ENCODE assay signal across 9 cellular contexts in genomic region chr10:70441161-70441876, GRCh38. TPM values are rescaled to one million over a fixed set of nuclear protein-coding genes. Genes with fewer than 3 reads are reported as not detected.
DNase-seq lines count a peak whose midpoint lies in the region; ATAC-seq and TF ChIP-seq lines count a peak whose summit lies in the region.
"Had no signal": no experiment of that assay in that cellular context is flagged by ENCODE, and none has a peak within 500 bp of the region (broad histone marks: within the 10 kb centered on the region; RNA-seq: fewer than 3 reads in every experiment).

Gene NODAL (minus strand): TSS chr10:70441681. CDS start chr10:70441667, 14 bp downstream.

- H3K36me3 ChIP-seq in osteoblast (ENCODE audit: insufficient read depth, low read length) (no peaks in the 10 kb centered on the region), PC-3 (ENCODE audit: low read depth, low read length) (no peaks in the 10 kb centered on the region)

- no peaks in the 10 kb centered on the region for H3K9me2 ChIP-seq in PC-3 (replicated peaks; ENCODE audit: low read length)

- no peaks in the 10 kb centered on the region for H3F3A ChIP-seq in PC-3 (ENCODE audit: low read length, unreplicated experiment)

- H3K27me3 ChIP-seq in foreskin keratinocyte (peaks cover 88% of the 10 kb centered on the region), osteoblast (ENCODE audit: insufficient read depth, low read length) (peaks cover 46% of the 10 kb centered on the region), PC-3 (ENCODE audit: low read length) (no peaks in the 10 kb centered on the region)

- no peak for TF ChIP-seq CTCF in GM10266 (IDR thresholded peaks at IDR 0.05; ENCODE audit: control insufficient read depth, insufficient read depth, low read depth, missing control alignments)
- no peak for TF ChIP-seq CTCF in foreskin keratinocyte (conservative IDR thresholded peaks at IDR 0.05)
- no peak for TF ChIP-seq CTCF in osteoblast (IDR thresholded peaks at IDR 0.05; ENCODE audit: extremely low read depth, low read depth, low read length)
- no peak for TF ChIP-seq CTCF in PC-3 (conservative IDR thresholded peaks at IDR 0.05; ENCODE audit: low read depth, low read length)

- no peak within 1 kb of the TSS for H3K9ac ChIP-seq in PC-3 (ENCODE audit: low read length)

- DNase-seq in GM10266 (ENCODE audit: extremely low spot score) (peak; percentile 24), foreskin keratinocyte (no peak), osteoblast (ENCODE audit: insufficient read length, low spot score, missing footprints) (no peak), NCI-H1048 (lab: John Stamatoyannopoulos, UW) (no peak), D341Med (ENCODE audit: low spot score) (no peak), PC-3 (no peak), glomerular visceral epithelial cell (ENCODE audit: extremely low spot score) (no peak)
- no peak for DNase-seq in activated CD4-positive, alpha-beta memory T cell treated with anti-CD3 and anti-CD28 coated beads for 36 hours
- DNase-seq: NCI-H2171 treated with DMSO at 0.1 percent for 48 hours had no signal

- peaks cover 35% of the 10 kb centered on the region for H3K27me3 Mint-ChIP-seq in activated CD4-positive, alpha-beta memory T cell treated with anti-CD3 and anti-CD28 coated beads for 36 hours

- H3K4me2 ChIP-seq in osteoblast (ENCODE audit: insufficient read depth, low read length) (peak within 1 kb of the TSS; percentile 23), PC-3 (ENCODE audit: low read length) (no peak within 1 kb of the TSS)

- H2AFZ ChIP-seq in osteoblast (ENCODE audit: low read length), result no peak within 1 kb of the TSS
- no peak within 1 kb of the TSS for H2AFZ ChIP-seq in PC-3 (ENCODE audit: low read length)

- H3K4me1 ChIP-seq in foreskin keratinocyte (no peaks in the 10 kb centered on the region), osteoblast (ENCODE audit: insufficient read depth, low read length) (peaks cover 3% of the 10 kb centered on the region), PC-3 (ENCODE audit: insufficient read depth, low read length) (no peaks in the 10 kb centered on the region)

- BruUV-seq in PC-3 (replicated peaks; lab: Mats Ljungman, UMichigan), result no TSS peak

- H3K79me2 ChIP-seq in osteoblast (ENCODE audit: insufficient read depth, low read length), result no peaks in the 10 kb centered on the region
- no peaks in the 10 kb centered on the region for H3K79me2 ChIP-seq in PC-3 (ENCODE audit: low read length)

- H3K4me3 Mint-ChIP-seq in activated CD4-positive, alpha-beta memory T cell treated with anti-CD3 and anti-CD28 coated beads for 36 hours, result peak within 1 kb of the TSS; percentile 55

- no peaks in the 10 kb centered on the region for H3K36me3 Mint-ChIP-seq in activated CD4-positive, alpha-beta memory T cell treated with anti-CD3 and anti-CD28 coated beads for 36 hours

- no peak within 1 kb of the TSS for H3K27ac Mint-ChIP-seq in activated CD4-positive, alpha-beta memory T cell treated with anti-CD3 and anti-CD28 coated beads for 36 hours

- POLR2A ChIA-PET in activated CD4-positive, alpha-beta memory T cell treated with anti-CD3 and anti-CD28 coated beads for 36 hours (lab: Charles Lee), result no interaction called here
- POLR2A ChIA-PET in PC-3 (lab: Charles Lee; ENCODE audit: unreplicated experiment), result no interaction called here

- no peaks in the 10 kb centered on the region for H3K9me3 Mint-ChIP-seq in activated CD4-positive, alpha-beta memory T cell treated with anti-CD3 and anti-CD28 coated beads for 36 hours

- ATAC-seq in foreskin keratinocyte (peak; percentile 37), PC-3 (no peak)

- CTCF ChIA-PET in activated CD4-positive, alpha-beta memory T cell treated with anti-CD3 and anti-CD28 coated beads for 36 hours (lab: Charles Lee), result interaction anchor here (1.0 to 1.4 kb wide), 2 partner anchors 20 to 39 kb away, joined by 3 to 5 read pairs; no protein-coding TSS in a partner anchor
- CTCF ChIA-PET in PC-3 (lab: Charles Lee), result no interaction called here

- H3K4me3 ChIP-seq in osteoblast (ENCODE audit: insufficient read depth, low read length) (peak within 1 kb of the TSS; percentile 42), PC-3 (ENCODE audit: low read length) (no peak within 1 kb of the TSS)

- H3K4me1 Mint-ChIP-seq in activated CD4-positive, alpha-beta memory T cell treated with anti-CD3 and anti-CD28 coated beads for 36 hours (ENCODE audit: low read depth), result peaks cover 13% of the 10 kb centered on the region

- intact Hi-C loops in activated CD4-positive, alpha-beta memory T cell treated with anti-CD3 and anti-CD28 coated beads for 36 hours (cut with micrococcal nuclease), result no loop called here
- intact Hi-C loops in PC-3 (cut with micrococcal nuclease), result no loop called here

- no peak within 1 kb of the TSS for H3K27ac ChIP-seq in foreskin keratinocyte
- no peak within 1 kb of the TSS for H3K27ac ChIP-seq in osteoblast (ENCODE audit: low read depth, low read length)
- no peak within 1 kb of the TSS for H3K27ac ChIP-seq in PC-3 (ENCODE audit: low read length)

- H4K20me1 ChIP-seq in osteoblast (ENCODE audit: insufficient read depth, low read length) (no peaks in the 10 kb centered on the region), PC-3 (ENCODE audit: low read length) (no peaks in the 10 kb centered on the region)

- H3K9me3 ChIP-seq in osteoblast (ENCODE audit: low read depth, low read length) (no peaks in the 10 kb centered on the region), PC-3 (ENCODE audit: low read length) (no peaks in the 10 kb centered on the region)

RNA-seq across cellular contexts. Expression of gene NODAL, which starts in this region (rescaled TPM):
- not detected for total RNA-seq in activated CD4-positive, alpha-beta memory T cell treated with anti-CD3 and anti-CD28 coated beads for 36 hours
- total RNA-seq in foreskin keratinocyte (0.14 TPM in 2 replicates), osteoblast (not detected in 2 replicates), PC-3 (2014; rRNA removed) (not detected in 2 replicates)
- polyA plus RNA-seq in foreskin keratinocyte, result 0.12 and 0.29 TPM in 2 replicates

Comparison
In these comparisons a context has a peak if more than half of its experiments do, and no peak if none do; other contexts are left out.
1. Peak in ATAC-seq in foreskin keratinocyte; RNA of the gene not detected or under 1 TPM.